31 cellular contexts compared by ENCODE assay signal in the genomic region with DNA sequence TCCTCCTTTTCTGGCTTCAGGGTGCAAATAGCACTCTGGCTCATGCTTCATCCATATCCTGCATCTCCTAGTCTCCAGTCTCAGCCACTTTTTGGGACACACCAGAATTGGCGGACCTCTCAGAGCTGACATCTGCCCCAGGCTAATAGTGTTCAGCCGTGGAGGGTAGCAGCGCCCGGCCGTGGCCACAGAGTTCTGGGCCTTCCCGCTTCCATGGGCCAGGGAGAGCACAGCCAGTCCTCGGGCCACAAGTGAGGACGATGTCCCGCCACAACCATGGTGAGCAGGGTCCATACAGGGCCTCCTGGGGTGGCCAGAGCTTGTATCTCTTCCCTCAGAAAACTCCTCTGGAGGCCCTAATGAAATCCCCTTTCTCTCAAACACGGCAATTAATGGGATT. TPM values are rescaled to one million over a fixed set of nuclear protein-coding genes. Genes with fewer than 3 reads are reported as not detected.
DNase-seq lines count a peak whose midpoint lies in the region; ATAC-seq and TF ChIP-seq lines count a peak whose summit lies in the region.
"Had no signal": no experiment of that assay in that cellular context is flagged by ENCODE, and none has a peak within 500 bp of the region (broad histone marks: within the 10 kb centered on the region; RNA-seq: fewer than 3 reads in every experiment).

No MANE protein-coding gene starts in this region.

- no peak overlapping the region for H3K27ac Mint-ChIP-seq in activated T-helper 1 cell treated with anti-CD3 and anti-CD28 coated beads, Interleukin-12 subunit alpha, Interleukin-12 subunit beta, Interleukin-2, Interleukin-4 antibody, amounts not matched to agents 30 ng/mL and 10 ng/mL and 1 ng/mL, durations not matched to agents 14 hours and 24 hours and 36 hours
- H3K27ac Mint-ChIP-seq: activated naive CD4-positive, alpha-beta T cell treated with anti-CD3 and anti-CD28 coated beads, Interleukin-2, amount 50 U/mL, for 72 hours; natural killer cell treated with Interleukin-12 subunit alpha and Interleukin-12 subunit beta and Interleukin-15 and Interleukin-18, amount 100 ng/mL, for 72 hours had no signal

- no peak for TF ChIP-seq POLR2A in heart left ventricle (IDR thresholded peaks at IDR 0.05)

- H3K4me3 Mint-ChIP-seq in activated T-helper 1 cell treated with anti-CD3 and anti-CD28 coated beads, Interleukin-12 subunit alpha, Interleukin-12 subunit beta, Interleukin-2, Interleukin-4 antibody, amounts not matched to agents 30 ng/mL and 10 ng/mL and 1 ng/mL, durations not matched to agents 14 hours and 24 hours and 36 hours: no peak overlapping the region
- H3K4me3 Mint-ChIP-seq: natural killer cell treated with Interleukin-12 subunit alpha and Interleukin-12 subunit beta and Interleukin-15 and Interleukin-18, amount 100 ng/mL, for 72 hours had no signal

- WGBS in heart left ventricle, 4 donors: 92 to 97% (median 94%) methylated on average over 7 to 10 of the region's 10 CpGs

- H3K36me3 Mint-ChIP-seq in activated T-helper 1 cell treated with anti-CD3 and anti-CD28 coated beads, Interleukin-12 subunit alpha, Interleukin-12 subunit beta, Interleukin-2, Interleukin-4 antibody, amounts not matched to agents 30 ng/mL and 10 ng/mL and 1 ng/mL, durations not matched to agents 14 hours and 24 hours and 36 hours (ENCODE audit: low read depth): no peaks in the 10 kb centered on the region
- H3K36me3 Mint-ChIP-seq: activated naive CD4-positive, alpha-beta T cell treated with anti-CD3 and anti-CD28 coated beads, Interleukin-2, amount 50 U/mL, for 72 hours; natural killer cell treated with Interleukin-12 subunit alpha and Interleukin-12 subunit beta and Interleukin-15 and Interleukin-18, amount 100 ng/mL, for 72 hours had no signal

- no peaks in the 10 kb centered on the region for H3K9me3 Mint-ChIP-seq in activated T-helper 1 cell treated with anti-CD3 and anti-CD28 coated beads, Interleukin-12 subunit alpha, Interleukin-12 subunit beta, Interleukin-2, Interleukin-4 antibody, amounts not matched to agents 30 ng/mL and 10 ng/mL and 1 ng/mL, durations not matched to agents 14 hours and 24 hours and 36 hours
- H3K9me3 Mint-ChIP-seq: activated naive CD4-positive, alpha-beta T cell treated with anti-CD3 and anti-CD28 coated beads, Interleukin-2, amount 50 U/mL, for 72 hours; natural killer cell treated with Interleukin-12 subunit alpha and Interleukin-12 subunit beta and Interleukin-15 and Interleukin-18, amount 100 ng/mL, for 72 hours had no signal

- no peak for DNase-seq in heart left ventricle
- no peak for DNase-seq in Right ventricle myocardium inferior (ENCODE audit: missing footprints)
- no peak for DNase-seq in RWPE2 (ENCODE audit: low spot score)
- DNase-seq in mesenteric fat pad (ENCODE audit: low spot score): peak; percentile 89
- DNase-seq in thoracic aorta (ENCODE audit: low spot score): no peak
- no peak for DNase-seq in activated T-helper 1 cell treated with anti-CD3 and anti-CD28 coated beads, Interleukin-12 subunit alpha, Interleukin-12 subunit beta, Interleukin-2, Interleukin-4 antibody, amounts not matched to agents 30 ng/mL and 10 ng/mL and 1 ng/mL, durations not matched to agents 14 hours and 24 hours and 36 hours (ENCODE audit: low spot score)
- no peak for DNase-seq in NCI-H1694 (lab: John Stamatoyannopoulos, UW)
- DNase-seq in left lobe of liver (ENCODE audit: low spot score): no peak
- DNase-seq: ACHN; activated CD4-positive, alpha-beta T cell treated with anti-CD3 and anti-CD28 coated beads for 48 hours; activated effector memory CD4-positive, alpha-beta T cell treated with Interleukin-2 at 50 U/mL for 16 hours; anterior cingulate cortex; BE2C; caudate nucleus; DMS 273 treated with DMSO at 0.1 percent for 48 hours; kidney; NCI-H1105; NCI-H1930; NCI-H2227 treated with DMSO at 0.1 percent for 48 hours; NCI-H526; pancreas; stimulated activated naive CD8-positive, alpha-beta T cell treated with anti-CD3 and anti-CD28 coated beads, Interleukin-15, Interleukin-2, amounts not matched to agents 100 U/mL and 50 U/mL, for 24 hours; T1000; thyroid gland had no signal

- TF ChIP-seq CTCF in heart left ventricle (IDR thresholded peaks at IDR 0.05): no peak
- no peak for TF ChIP-seq CTCF in RWPE2 (IDR thresholded peaks at IDR 0.05; ENCODE audit: poor library complexity, severe bottlenecking)
- no peak for TF ChIP-seq CTCF in thoracic aorta (IDR thresholded peaks at IDR 0.05)

- H3K4me1 Mint-ChIP-seq in activated T-helper 1 cell treated with anti-CD3 and anti-CD28 coated beads, Interleukin-12 subunit alpha, Interleukin-12 subunit beta, Interleukin-2, Interleukin-4 antibody, amounts not matched to agents 30 ng/mL and 10 ng/mL and 1 ng/mL, durations not matched to agents 14 hours and 24 hours and 36 hours (ENCODE audit: low read depth): peaks cover under 1% of the 10 kb centered on the region

- intact Hi-C loops in heart left ventricle (cut with DNase I): loop anchor here in 2 of 10 donors (5.0 kb wide), 2 partner anchors 35 to 140 kb away; partner anchors contain the start of gene USP47 (in 1 of the 2)
- intact Hi-C loops in Right ventricle myocardium inferior (cut with DNase I): no loop called here
- intact Hi-C loops in activated T-helper 1 cell treated with anti-CD3 and anti-CD28 coated beads, Interleukin-12 subunit alpha, Interleukin-12 subunit beta, Interleukin-2, Interleukin-4 antibody, amounts not matched to agents 30 ng/mL and 10 ng/mL and 1 ng/mL, durations not matched to agents 14 hours and 24 hours and 36 hours (cut with micrococcal nuclease): no loop called here

- ATAC-seq in heart left ventricle (no peak), Right ventricle myocardium inferior (no peak), RWPE2 (ENCODE audit: low read depth) (no peak), thoracic aorta (ENCODE audit: insufficient number of reproducible peaks, low FRiP score, low read depth) (no peak), left lobe of liver (no peak)
- ATAC-seq: activated naive CD4-positive, alpha-beta T cell treated with anti-CD3 and anti-CD28 coated beads, Interleukin-2, amount 50 U/mL, for 72 hours; natural killer cell treated with Interleukin-12 subunit alpha and Interleukin-12 subunit beta and Interleukin-15 and Interleukin-18, amount 100 ng/mL, for 72 hours; pancreas; stimulated activated naive CD8-positive, alpha-beta T cell treated with anti-CD3 and anti-CD28 coated beads, Interleukin-15, Interleukin-2, amounts not matched to agents 100 U/mL and 50 U/mL, for 24 hours had no signal

- peaks cover 0 to 5% (median 0%) of the 10 kb centered on the region in 12 donors for H3K9me3 ChIP-seq in heart left ventricle
- H3K9me3 ChIP-seq in RWPE2 (ENCODE audit: severe bottlenecking): no peaks in the 10 kb centered on the region
- no peaks in the 10 kb centered on the region for H3K9me3 ChIP-seq in thoracic aorta
- H3K9me3 ChIP-seq: BE2C, pancreas, thyroid gland had no signal

- H3K27me3 ChIP-seq in heart left ventricle (no peaks in the 10 kb centered on the region), RWPE2 (ENCODE audit: insufficient read depth, poor library complexity, severe bottlenecking) (no peaks in the 10 kb centered on the region), thoracic aorta (replicated peaks; ENCODE audit: insufficient read depth) (no peaks in the 10 kb centered on the region)
- H3K27me3 ChIP-seq: BE2C, MG63, pancreas, thyroid gland had no signal

- H3K27ac ChIP-seq in heart left ventricle (peak overlapping the region in 8 of 12 donors; percentile 31 to 90 (median 81)), RWPE2 (ENCODE audit: poor library complexity, severe bottlenecking) (peak overlapping the region; percentile 13), thoracic aorta (peak overlapping the region; percentile 77 to 96)
- H3K27ac ChIP-seq: KMS-11, pancreas, VCaP had no signal

- H3K36me3 ChIP-seq in heart left ventricle: no peaks in the 10 kb centered on the region
- peaks cover 22% of the 10 kb centered on the region for H3K36me3 ChIP-seq in RWPE2 (ENCODE audit: low read depth)
- no peaks in the 10 kb centered on the region for H3K36me3 ChIP-seq in thoracic aorta
- H3K36me3 ChIP-seq: BE2C, pancreas, thyroid gland had no signal

- H3K4me1 ChIP-seq in heart left ventricle (peaks cover 21 to 96% (median 75%) of the 10 kb centered on the region in 12 donors), RWPE2 (ENCODE audit: insufficient read depth, poor library complexity, severe bottlenecking) (peaks cover 33% of the 10 kb centered on the region), thoracic aorta (ENCODE audit: control insufficient read depth in 1 of 2, low read depth in 2 of 2) (peaks cover 47 to 88% of the 10 kb centered on the region in 2 donors)
- H3K4me1 ChIP-seq: pancreas had no signal

- H3K27me3 Mint-ChIP-seq in activated T-helper 1 cell treated with anti-CD3 and anti-CD28 coated beads, Interleukin-12 subunit alpha, Interleukin-12 subunit beta, Interleukin-2, Interleukin-4 antibody, amounts not matched to agents 30 ng/mL and 10 ng/mL and 1 ng/mL, durations not matched to agents 14 hours and 24 hours and 36 hours (ENCODE audit: insufficient read depth): peaks cover under 1% of the 10 kb centered on the region
- H3K27me3 Mint-ChIP-seq: natural killer cell treated with Interleukin-12 subunit alpha and Interleukin-12 subunit beta and Interleukin-15 and Interleukin-18, amount 100 ng/mL, for 72 hours had no signal

- H3K4me3 ChIP-seq in heart left ventricle (no peak overlapping the region), RWPE2 (ENCODE audit: severe bottlenecking) (no peak overlapping the region), thoracic aorta (no peak overlapping the region)
- H3K4me3 ChIP-seq: lung, MG63, pancreas, smooth muscle cell, thyroid gland had no signal

RNA-seq across cellular contexts. Expression of gene DKK3, which starts 26.0 kb away (rescaled TPM):
- 100 to 1,000 TPM; 405 to 851 (median 724) TPM for total RNA-seq in heart left ventricle
- polyA plus RNA-seq in heart left ventricle: 100 to 1,000 TPM; 117 to 396 TPM
- 515 TPM for total RNA-seq in Right ventricle myocardium inferior
- 8.9 TPM for total RNA-seq in mesenteric fat pad
- 100 to 1,000 TPM; 732 to 847 TPM for total RNA-seq in thoracic aorta
- total RNA-seq in activated T-helper 1 cell treated with anti-CD3 and anti-CD28 coated beads, Interleukin-12 subunit alpha, Interleukin-12 subunit beta, Interleukin-2, Interleukin-4 antibody, amounts not matched to agents 30 ng/mL and 10 ng/mL and 1 ng/mL, durations not matched to agents 14 hours and 24 hours and 36 hours: not detected in 2 replicates
- 5.5 TPM for total RNA-seq in left lobe of liver
- total RNA-seq: activated naive CD4-positive, alpha-beta T cell treated with anti-CD3 and anti-CD28 coated beads, Interleukin-2, amount 50 U/mL, for 72 hours; natural killer cell treated with Interleukin-12 subunit alpha and Interleukin-12 subunit beta and Interleukin-15 and Interleukin-18, amount 100 ng/mL, for 72 hours had no signal

Comparison
In these comparisons a context has a peak if more than half of its experiments do, and no peak if none do; other contexts are left out.
1. H3K27ac ChIP-seq: peak in every context shown above with its lines; median percentile 86 in thoracic aorta; 81 in heart left ventricle; 13 in RWPE2.
2. RNA of gene DKK3, which starts 26.0 kb away (total RNA-seq): 732 to 847 TPM in thoracic aorta, 405 to 851 TPM in heart left ventricle and 515 TPM in Right ventricle myocardium inferior (single experiment); 8.9 TPM in mesenteric fat pad (single experiment), 5.5 TPM in left lobe of liver (single experiment) and not detected in activated T-helper 1 cell treated with anti-CD3 and anti-CD28 coated beads, Interleukin-12 subunit alpha, Interleukin-12 subunit beta, Interleukin-2, Interleukin-4 antibody, amounts not matched to agents 30 ng/mL and 10 ng/mL and 1 ng/mL, durations not matched to agents 14 hours and 24 hours and 36 hours; every median in the first group is over 10 times any median in the second.